26 cellular contexts compared by ENCODE assay signal in genomic region chr6:84801250-84801649, GRCh38. TPM values are rescaled to one million over a fixed set of nuclear protein-coding genes. Genes with fewer than 3 reads are reported as not detected.
DNase-seq lines count a peak whose midpoint lies in the region; FAIRE-seq and TF ChIP-seq lines count a peak whose summit lies in the region.
"Had no signal": no experiment of that assay in that cellular context is flagged by ENCODE, and none has a peak within 500 bp of the region (broad histone marks: within the 10 kb centered on the region; RNA-seq: fewer than 3 reads in every experiment).

No MANE protein-coding gene starts in this region.

- no peak overlapping the region for H3K4me2 ChIP-seq in smooth muscle cell
- H3K4me2 ChIP-seq: BLaER1 treated with 17β-estradiol and CSF1 and Interleukin-3, amounts not matched to agents 10 nM and 100 nM had no signal

- DNase-seq in HPDE6-E6E7 (ENCODE audit: extremely low spot score), result peak; percentile 48
- peak; percentile 20 for DNase-seq in RWPE1 (ENCODE audit: low spot score)
- DNase-seq in epithelial cell of esophagus (ENCODE audit: low read depth), result peak; percentile 60
- no peak for DNase-seq in smooth muscle cell (lab: John Stamatoyannopoulos, UW; ENCODE audit: unreplicated experiment)
- DNase-seq in GM19239 (ENCODE audit: insufficient read length, low spot score), result no peak
- DNase-seq in NCI-H1694 (lab: John Stamatoyannopoulos, UW), result no peak
- DNase-seq in DMS79 treated with DMSO at 0.1 percent for 48 hours (lab: John Stamatoyannopoulos, UW), result no peak
- DNase-seq: ACHN; Caco-2; CD4-positive, alpha-beta memory T cell; DMS153; EL; GM23248; H9; HFFc6; KBM-7; NCI-H1092; NCI-H1436; NCI-H1930; NCI-H510A treated with DMSO at 0.1 percent for 48 hours; NCI-H774; NK-92 treated with Interleukin-12 subunit alpha and Interleukin-12 subunit beta, amount 100 ng/mL, for 24 hours; Right ventricle myocardium superior had no signal

- H3K9ac ChIP-seq in smooth muscle cell (ENCODE audit: low read depth), result no peak overlapping the region
- H3K9ac ChIP-seq: BLaER1 treated with 17β-estradiol and CSF1 and Interleukin-3, amounts not matched to agents 10 nM and 100 nM; GM23248 had no signal

- peaks cover 13% of the 10 kb centered on the region for H3K27me3 ChIP-seq in smooth muscle cell (ENCODE audit: low read depth)
- H3K27me3 ChIP-seq: BLaER1 treated with 17β-estradiol and CSF1 and Interleukin-3, amounts not matched to agents 10 nM and 100 nM had no signal

- H3K36me3 ChIP-seq in smooth muscle cell (ENCODE audit: low read depth), result no peaks in the 10 kb centered on the region
- H3K36me3 ChIP-seq: BLaER1 treated with 17β-estradiol and CSF1 and Interleukin-3, amounts not matched to agents 10 nM and 100 nM had no signal

- H3K27ac ChIP-seq in RWPE1 (no peak overlapping the region), smooth muscle cell (ENCODE audit: low read depth) (no peak overlapping the region)
- H3K27ac ChIP-seq: BLaER1 treated with 17β-estradiol and CSF1 and Interleukin-3, amounts not matched to agents 10 nM and 100 nM; GM23248 had no signal

- no peak for TF ChIP-seq CTCF in RWPE1 (conservative IDR thresholded peaks at IDR 0.05; ENCODE audit: low read depth)
- TF ChIP-seq CTCF in epithelial cell of esophagus (IDR thresholded peaks at IDR 0.05; ENCODE audit: insufficient read depth, low read depth, low read length, missing control alignments), result no peak
- TF ChIP-seq CTCF in smooth muscle cell (IDR thresholded peaks at IDR 0.05; ENCODE audit: borderline replicate concordance, insufficient read depth, poor library complexity, severe bottlenecking), result no peak

- no peaks in the 10 kb centered on the region for H3F3A ChIP-seq in smooth muscle cell (ENCODE audit: low read depth)

- no peaks in the 10 kb centered on the region for H4K20me1 ChIP-seq in smooth muscle cell (ENCODE audit: low read depth)
- H4K20me1 ChIP-seq: BLaER1 treated with 17β-estradiol and CSF1 and Interleukin-3, amounts not matched to agents 10 nM and 100 nM had no signal

- no peaks in the 10 kb centered on the region for H3K79me2 ChIP-seq in smooth muscle cell (ENCODE audit: low read depth)

- WGBS in smooth muscle cell (ENCODE audit: low lambda C conversion rate), result 63% methylated on average over 3 of the region's 3 CpGs

- H3K4me3 ChIP-seq in epithelial cell of esophagus (ENCODE audit: low read length) (no peak overlapping the region), smooth muscle cell (no peak overlapping the region)
- H3K4me3 ChIP-seq: BLaER1 treated with 17β-estradiol and CSF1 and Interleukin-3, amounts not matched to agents 10 nM and 100 nM; GM12878; GM23248 had no signal

- CTCF ChIA-PET in RWPE1 (lab: Yijun Ruan, JAX), result no interaction called here

- no peak for FAIRE-seq in GM19239 (lab: Jason Lieb, UNC)
- FAIRE-seq: GM12878, HepG2 had no signal

- POLR2A ChIA-PET in RWPE1 (lab: Yijun Ruan, JAX; ENCODE audit: low non-redundant PET), result no interaction called here

- no peaks in the 10 kb centered on the region for H3K9me3 ChIP-seq in smooth muscle cell (replicated peaks; ENCODE audit: low read depth)
- H3K9me3 ChIP-seq: Caco-2 had no signal

- H2AFZ ChIP-seq in smooth muscle cell (ENCODE audit: low read depth), result no peak overlapping the region
- H2AFZ ChIP-seq: GM23248 had no signal

- no peaks in the 10 kb centered on the region for H3K4me1 ChIP-seq in smooth muscle cell (ENCODE audit: low read depth)
- H3K4me1 ChIP-seq: BLaER1 treated with 17β-estradiol and CSF1 and Interleukin-3, amounts not matched to agents 10 nM and 100 nM; Caco-2 had no signal

RNA-seq across cellular contexts. Expression of gene TBX18, which starts 36.9 kb away (rescaled TPM):
- total RNA-seq in smooth muscle cell, result 2.3 TPM in 2 replicates
- polyA plus RNA-seq in smooth muscle cell, result 0.59 and 0.67 TPM in 2 replicates
- total RNA-seq: Caco-2; CD4-positive, alpha-beta memory T cell; H9; HepG2 had no signal
- polyA plus RNA-seq: CD4-positive, alpha-beta memory T cell; HepG2 had no signal

Comparison
In these comparisons a context has a peak if more than half of its experiments do, and no peak if none do; other contexts are left out.
1. DNase-seq: peak in HPDE6-E6E7 (single experiment), RWPE1 (single experiment) and epithelial cell of esophagus (single experiment); none in smooth muscle cell (single experiment), GM19239 (single experiment), NCI-H1694 (single experiment) and DMS79 treated with DMSO at 0.1 percent for 48 hours (single experiment).